In the genomic region with DNA sequence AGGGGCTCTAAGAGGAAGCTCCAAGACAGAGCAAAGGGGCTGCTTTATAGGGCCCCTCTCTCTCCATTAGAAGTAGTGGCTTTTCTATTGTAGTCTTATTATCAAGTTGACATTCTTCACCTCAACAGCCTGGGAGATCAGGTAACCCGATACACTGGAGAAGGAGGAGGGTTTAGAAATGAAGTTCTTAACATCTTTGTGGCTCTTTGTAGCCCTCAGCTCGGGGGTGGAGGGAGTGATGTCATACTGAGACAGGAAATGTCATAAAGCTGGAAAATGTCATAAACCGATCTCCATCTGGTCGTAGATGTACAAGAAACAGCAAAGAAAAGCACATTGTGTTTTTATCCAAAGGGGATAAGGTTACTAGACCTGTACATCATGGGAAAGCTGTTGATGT, we compare ENCODE assay signal across 34 cellular contexts. TPM values are rescaled to one million over a fixed set of nuclear protein-coding genes. Genes with fewer than 3 reads are reported as not detected.
"Had no signal": no experiment of that assay in that cellular context is flagged by ENCODE, and none has a peak within 500 bp of the region (broad histone marks: within the 10 kb centered on the region; RNA-seq: fewer than 3 reads in every experiment).

No MANE protein-coding gene starts in this region.

- H3K4me2 ChIP-seq: hepatocyte had no signal

- H3K4me1 Mint-ChIP-seq: activated CD4-positive, alpha-beta T cell treated with anti-CD3 and anti-CD28 coated beads, Interleukin-2, amount 10 ng/mL, durations not matched to agents 24 days and 14 days; activated naive CD4-positive, alpha-beta T cell treated with anti-CD3 and anti-CD28 coated beads, Interleukin-2, amount 10 ng/mL, durations not matched to agents 7 days and 5 days; activated naive CD8-positive, alpha-beta T cell treated with anti-CD3 and anti-CD28 coated beads, Interleukin-2, amount 10 ng/mL, durations not matched to agents 7 days and 5 days; brain had no signal

- H3K27ac Mint-ChIP-seq: activated CD4-positive, alpha-beta memory T cell treated with anti-CD3 and anti-CD28 coated beads for 36 hours; activated CD4-positive, alpha-beta T cell treated with anti-CD3 and anti-CD28 coated beads, Interleukin-2, amount 10 ng/mL, durations not matched to agents 24 days and 14 days; activated naive CD4-positive, alpha-beta T cell treated with anti-CD3 and anti-CD28 coated beads, Interleukin-2, amount 10 ng/mL, durations not matched to agents 7 days and 5 days; activated naive CD8-positive, alpha-beta T cell treated with anti-CD3 and anti-CD28 coated beads, Interleukin-2, amount 10 ng/mL, durations not matched to agents 7 days and 5 days; activated T-helper 1 cell treated with anti-CD3 and anti-CD28 coated beads, Interleukin-12 subunit alpha, Interleukin-12 subunit beta, Interleukin-2, Interleukin-4 antibody, amounts not matched to agents 30 ng/mL and 10 ng/mL and 1 ng/mL, durations not matched to agents 14 hours and 24 hours and 36 hours; brain; effector memory CD8-positive, alpha-beta T cell; natural killer cell treated with Interleukin-12 subunit alpha and Interleukin-12 subunit beta and Interleukin-15 and Interleukin-18, amount 100 ng/mL, for 72 hours; T-helper 1 cell treated with Interleukin-12 subunit alpha and Interleukin-12 subunit beta and Interleukin-4 antibody, amounts not matched to agents 30 μg/mL and 1 μg/mL, for 36 hours had no signal

- H3K79me2 ChIP-seq: hepatocyte had no signal

- H3K4me3 ChIP-seq: ascending aorta, cardiac muscle cell, colonic mucosa, gastrocnemius medialis, hepatocyte, lower lobe of right lung, mucosa of descending colon, right lobe of liver, testis, uterus had no signal

- H3K4me1 ChIP-seq: ascending aorta, colonic mucosa, gastrocnemius medialis, lower lobe of right lung, right lobe of liver, testis, uterus had no signal

- H3K36me3 Mint-ChIP-seq: activated CD4-positive, alpha-beta memory T cell treated with anti-CD3 and anti-CD28 coated beads for 36 hours; activated naive CD4-positive, alpha-beta T cell treated with anti-CD3 and anti-CD28 coated beads, Interleukin-2, amount 10 ng/mL, durations not matched to agents 7 days and 5 days; activated naive CD8-positive, alpha-beta T cell treated with anti-CD3 and anti-CD28 coated beads, Interleukin-2, amount 10 ng/mL, durations not matched to agents 7 days and 5 days; brain; natural killer cell treated with Interleukin-12 subunit alpha and Interleukin-12 subunit beta and Interleukin-15 and Interleukin-18, amount 100 ng/mL, for 72 hours had no signal

- H2AFZ ChIP-seq: hepatocyte had no signal

- H3K27ac ChIP-seq: ascending aorta, cardiac muscle cell, colonic mucosa, gastrocnemius medialis, hepatocyte, lower lobe of right lung, right lobe of liver, testis, uterus, VCaP had no signal

- H3K9me3 Mint-ChIP-seq: activated CD4-positive, alpha-beta T cell treated with anti-CD3 and anti-CD28 coated beads, Interleukin-2, amount 10 ng/mL, durations not matched to agents 24 days and 14 days; activated naive CD4-positive, alpha-beta T cell treated with anti-CD3 and anti-CD28 coated beads, Interleukin-2, amount 10 ng/mL, durations not matched to agents 7 days and 5 days; activated naive CD8-positive, alpha-beta T cell treated with anti-CD3 and anti-CD28 coated beads, Interleukin-2, amount 10 ng/mL, durations not matched to agents 7 days and 5 days; brain; effector memory CD8-positive, alpha-beta T cell; natural killer cell treated with Interleukin-12 subunit alpha and Interleukin-12 subunit beta and Interleukin-15 and Interleukin-18, amount 100 ng/mL, for 72 hours had no signal

- H3K27me3 ChIP-seq: ascending aorta, cardiac muscle cell, colonic mucosa, gastrocnemius medialis, right lobe of liver, testis, uterus had no signal

- H3K4me3 Mint-ChIP-seq: activated CD4-positive, alpha-beta memory T cell treated with anti-CD3 and anti-CD28 coated beads for 36 hours; activated CD4-positive, alpha-beta T cell treated with anti-CD3 and anti-CD28 coated beads, Interleukin-2, amount 10 ng/mL, durations not matched to agents 24 days and 14 days; activated naive CD4-positive, alpha-beta T cell treated with anti-CD3 and anti-CD28 coated beads, Interleukin-2, amount 10 ng/mL, durations not matched to agents 7 days and 5 days; activated naive CD8-positive, alpha-beta T cell treated with anti-CD3 and anti-CD28 coated beads, Interleukin-2, amount 10 ng/mL, durations not matched to agents 7 days and 5 days; activated T-helper 1 cell treated with anti-CD3 and anti-CD28 coated beads, Interleukin-12 subunit alpha, Interleukin-12 subunit beta, Interleukin-2, Interleukin-4 antibody, amounts not matched to agents 30 ng/mL and 10 ng/mL and 1 ng/mL, durations not matched to agents 14 hours and 24 hours and 36 hours; brain; effector memory CD8-positive, alpha-beta T cell; natural killer cell treated with Interleukin-12 subunit alpha and Interleukin-12 subunit beta and Interleukin-15 and Interleukin-18, amount 100 ng/mL, for 72 hours; T-helper 1 cell treated with Interleukin-12 subunit alpha and Interleukin-12 subunit beta and Interleukin-4 antibody, amounts not matched to agents 30 μg/mL and 1 μg/mL, for 36 hours had no signal

- H3K36me3 ChIP-seq: ascending aorta, cardiac muscle cell, colonic mucosa, gastrocnemius medialis, lower lobe of right lung, right lobe of liver, uterus had no signal

- H3K9me3 ChIP-seq: ascending aorta, colonic mucosa, gastrocnemius medialis, lower lobe of right lung, mucosa of descending colon, right lobe of liver, testis, uterus had no signal

- DNase-seq: activated CD4-positive, alpha-beta memory T cell treated with anti-CD3 and anti-CD28 coated beads for 36 hours; activated CD4-positive, alpha-beta T cell treated with anti-CD3 and anti-CD28 coated beads, Interleukin-2, amount 10 ng/mL, durations not matched to agents 24 days and 14 days; activated CD4-positive, CD25-positive, alpha-beta regulatory T cell treated with anti-CD3 and anti-CD28 coated beads, Interleukin-2, amount 50 U/mL, for 72 hours; activated CD8-positive, alpha-beta memory T cell treated with anti-CD3 and anti-CD28 coated beads, Interleukin-2, amount 50 U/mL, for 4 hours; activated gamma-delta T cell; activated naive CD4-positive, alpha-beta T cell treated with anti-CD3 and anti-CD28 coated beads, Interleukin-2, amount 10 ng/mL, durations not matched to agents 7 days and 5 days; activated naive CD8-positive, alpha-beta T cell treated with anti-CD3 and anti-CD28 coated beads, Interleukin-2, amount 10 ng/mL, durations not matched to agents 7 days and 5 days; activated T-cell treated with anti-CD3 and anti-CD28 coated beads, Interleukin-2, amount 50 U/mL, for 1 hour; cerebellar nuclear complex; colonic mucosa; effector memory CD8-positive, alpha-beta T cell; erythroblast; gastrocnemius medialis; glutamatergic neuron; lower lobe of right lung; mesenchymal stem cell; mucosa of descending colon; right lobe of liver; stimulated activated CD4-positive, alpha-beta T cell treated with anti-CD3 and anti-CD28 coated beads, Interleukin-2, amount 100 ng/mL, for 48 hours; stimulated activated naive CD4-positive, alpha-beta T cell treated with Interleukin-2 at 50 U/mL for 16 hours; T-helper 9 cell; testis; trophoblast cell; uterus had no signal

- H3K27me3 Mint-ChIP-seq: activated CD4-positive, alpha-beta T cell treated with anti-CD3 and anti-CD28 coated beads, Interleukin-2, amount 10 ng/mL, durations not matched to agents 24 days and 14 days; activated naive CD4-positive, alpha-beta T cell treated with anti-CD3 and anti-CD28 coated beads, Interleukin-2, amount 10 ng/mL, durations not matched to agents 7 days and 5 days had no signal

- ATAC-seq: effector memory CD8-positive, alpha-beta T cell; gastrocnemius medialis; left lobe of liver; lower lobe of right lung; mucosa of descending colon; natural killer cell treated with Interleukin-12 subunit alpha and Interleukin-12 subunit beta and Interleukin-15 and Interleukin-18, amount 100 ng/mL, for 72 hours; right lobe of liver had no signal

RNA-seq across cellular contexts. Expression of a gene that starts 17.9 kb away (rescaled TPM):
- total RNA-seq: activated CD4-positive, alpha-beta memory T cell treated with anti-CD3 and anti-CD28 coated beads for 36 hours; activated CD4-positive, alpha-beta T cell treated with anti-CD3 and anti-CD28 coated beads, Interleukin-2, amount 10 ng/mL, durations not matched to agents 24 days and 14 days; activated T-helper 1 cell treated with anti-CD3 and anti-CD28 coated beads, Interleukin-12 subunit alpha, Interleukin-12 subunit beta, Interleukin-2, Interleukin-4 antibody, amounts not matched to agents 30 ng/mL and 10 ng/mL and 1 ng/mL, durations not matched to agents 14 hours and 24 hours and 36 hours; myocyte; natural killer cell treated with Interleukin-12 subunit alpha and Interleukin-12 subunit beta and Interleukin-15 and Interleukin-18, amount 100 ng/mL, for 72 hours had no signal
